In genomic region chr6:21609881-21610329, GRCh38 we compare ENCODE assay signal across 16 cellular contexts.
"Had no signal": no experiment of that assay in that cellular context is flagged by ENCODE, and none has a peak within 500 bp of the region (broad histone marks: within the 10 kb centered on the region; RNA-seq: fewer than 3 reads in every experiment).

No MANE protein-coding gene starts in this region.

- H3K27ac Mint-ChIP-seq: activated CD4-positive, alpha-beta memory T cell treated with anti-CD3 and anti-CD28 coated beads for 36 hours; activated CD8-positive, alpha-beta memory T cell treated with anti-CD3 and anti-CD28 coated beads, Interleukin-2, amount 10 ng/mL, durations not matched to agents 7 days and 5 days; activated T-cell treated with anti-CD3 and anti-CD28 coated beads, Interleukin-2, amount 50 U/mL, for 24 hours; naive thymus-derived CD4-positive, alpha-beta T cell had no signal

- H3K4me3 Mint-ChIP-seq: activated CD4-positive, alpha-beta memory T cell treated with anti-CD3 and anti-CD28 coated beads for 36 hours; activated CD8-positive, alpha-beta memory T cell treated with anti-CD3 and anti-CD28 coated beads, Interleukin-2, amount 10 ng/mL, durations not matched to agents 7 days and 5 days; activated T-cell treated with anti-CD3 and anti-CD28 coated beads, Interleukin-2, amount 50 U/mL, for 24 hours; naive thymus-derived CD4-positive, alpha-beta T cell had no signal

- H3K4me1 Mint-ChIP-seq: activated CD8-positive, alpha-beta memory T cell treated with anti-CD3 and anti-CD28 coated beads, Interleukin-2, amount 10 ng/mL, durations not matched to agents 7 days and 5 days; naive thymus-derived CD4-positive, alpha-beta T cell had no signal

- H3K9ac ChIP-seq: parathyroid adenoma had no signal

- FAIRE-seq: astrocyte, frontal cortex, urothelium cell line had no signal

- H3K36me3 Mint-ChIP-seq: activated CD4-positive, alpha-beta memory T cell treated with anti-CD3 and anti-CD28 coated beads for 36 hours; activated CD8-positive, alpha-beta memory T cell treated with anti-CD3 and anti-CD28 coated beads, Interleukin-2, amount 10 ng/mL, durations not matched to agents 7 days and 5 days; naive thymus-derived CD4-positive, alpha-beta T cell had no signal

- H3K9me3 Mint-ChIP-seq: activated CD4-positive, alpha-beta memory T cell treated with anti-CD3 and anti-CD28 coated beads for 36 hours; activated T-cell treated with anti-CD3 and anti-CD28 coated beads, Interleukin-2, amount 50 U/mL, for 24 hours had no signal

- H3K9me3 ChIP-seq: heart left ventricle, mucosa of descending colon, thyroid gland had no signal

- H3K27ac ChIP-seq: epithelial cell of prostate, heart left ventricle, parathyroid adenoma, thyroid gland had no signal

- H3K4me1 ChIP-seq: heart left ventricle, parathyroid adenoma, thyroid gland had no signal

- H3K36me3 ChIP-seq: heart left ventricle, thyroid gland had no signal

- DNase-seq: activated CD4-positive, alpha-beta memory T cell treated with anti-CD3 and anti-CD28 coated beads for 36 hours; activated CD8-positive, alpha-beta memory T cell treated with anti-CD3 and anti-CD28 coated beads, Interleukin-2, amount 10 ng/mL, durations not matched to agents 7 days and 5 days; activated naive CD4-positive, alpha-beta T cell treated with anti-CD3 and anti-CD28 coated beads, Interleukin-2, amount 50 U/mL, for 16 hours; activated T-cell treated with anti-CD3 and anti-CD28 coated beads, Interleukin-2, amount 50 U/mL, for 24 hours; dermis blood vessel endothelial cell; heart left ventricle; mucosa of descending colon; naive thymus-derived CD4-positive, alpha-beta T cell; stimulated activated CD4-positive, alpha-beta T cell treated with anti-CD3 and anti-CD28 coated beads, Interleukin-2, amount 100 ng/mL, for 24 hours; thyroid gland had no signal

- H3K79me2 ChIP-seq: parathyroid adenoma had no signal

- ATAC-seq: activated CD8-positive, alpha-beta memory T cell treated with anti-CD3 and anti-CD28 coated beads, Interleukin-2, amount 10 ng/mL, durations not matched to agents 7 days and 5 days; heart left ventricle; mucosa of descending colon; naive thymus-derived CD4-positive, alpha-beta T cell had no signal

- H2AFZ ChIP-seq: parathyroid adenoma had no signal

- H3K27me3 ChIP-seq: heart left ventricle, thyroid gland had no signal

- H3K4me3 ChIP-seq: heart left ventricle, lung, mucosa of descending colon, thyroid gland had no signal
